Comparison of ENCODE assay signal across 14 cellular contexts in the genomic region with DNA sequence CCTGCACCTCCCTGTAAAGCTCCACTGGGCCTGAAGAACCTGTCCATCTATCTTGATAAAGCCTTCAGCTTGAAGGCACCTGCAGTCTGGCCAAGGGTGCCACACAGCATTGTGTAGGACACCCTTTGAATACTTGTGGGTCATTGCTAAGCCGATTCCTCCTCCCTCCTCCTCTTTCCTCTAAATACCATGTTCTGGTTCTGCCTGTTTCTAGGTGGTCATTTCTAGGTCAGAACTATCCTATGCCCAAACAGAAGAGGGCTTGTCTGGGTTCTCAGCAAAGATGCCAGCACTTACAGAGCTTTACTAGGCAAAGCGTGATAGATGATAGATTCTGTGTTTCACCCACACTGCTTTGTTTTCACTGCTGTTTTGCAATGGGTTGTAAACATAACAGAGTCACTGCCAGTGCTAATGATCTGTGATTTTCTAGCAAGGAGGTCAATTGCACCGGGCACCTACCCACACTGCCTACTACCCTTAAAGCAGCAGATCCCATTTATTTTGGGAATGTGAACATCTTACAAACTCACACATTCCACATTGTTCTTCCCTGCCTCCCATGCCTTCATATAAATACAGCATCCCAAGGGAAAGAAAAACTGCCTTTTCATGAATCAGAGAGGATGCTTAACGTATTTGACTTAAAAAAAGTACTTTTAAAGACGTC.
DNase-seq lines count a peak whose midpoint lies in the region; ATAC-seq, FAIRE-seq and TF ChIP-seq lines count a peak whose summit lies in the region.
"Had no signal": no experiment of that assay in that cellular context is flagged by ENCODE, and none has a peak within 500 bp of the region (broad histone marks: within the 10 kb centered on the region; RNA-seq: fewer than 3 reads in every experiment).

No MANE protein-coding gene starts in this region.

- no peak for TF ChIP-seq RAD21 in H1 (IDR thresholded peaks at IDR 0.05 in 1 of 2, conservative IDR thresholded peaks at IDR 0.05 in 1 of 2; ENCODE audit: low read depth in 2 of 2, low read length in 2 of 2)

- H3K9ac ChIP-seq in H1 (replicated peaks in 1 of 4; ENCODE audit: extremely low read depth in 1 of 4, low read depth in 3 of 4, low read length in 3 of 4): peak overlapping the region in 1 of 4 experiments; percentile 15; a peak in 1 of 7 replicates

- H3K9me3 ChIP-seq in H1 (ENCODE audit: insufficient read depth in 2 of 2, low read depth in 1 of 2, low read length in 1 of 2) (no peaks in the 10 kb centered on the region), mesodermal cell (ENCODE audit: control insufficient read depth, low read length) (no peaks in the 10 kb centered on the region), tibial artery (no peaks in the 10 kb centered on the region)

- WGBS in H1 (ENCODE audit: extremely low coverage in 1 of 2, insufficient coverage in 1 of 2, insufficient read length in 1 of 2, insufficient replicate concordance in 2 of 2, low coverage in 1 of 2, low lambda C conversion rate in 2 of 2, missing lambda C conversion rate in 1 of 2), 2 experiments: 72% methylated on average over 5 of the region's 5 CpGs; no CpG with 5 or more reads in 1 of the 2 experiments
- WGBS in mesodermal cell (ENCODE audit: insufficient coverage in 2 of 2), 2 experiments: 60% methylated on average over 3 of the region's 5 CpGs; no CpG with 5 or more reads in 1 of the 2 experiments

- no peak overlapping the region for H3K14ac ChIP-seq in H1 (ENCODE audit: insufficient read length)

- H2BK20ac ChIP-seq in H1 (ENCODE audit: low read length): peak overlapping the region; percentile 10; the same call in 1 of the 2 replicates

- peak overlapping the region; percentile 51 for H2BK120ac ChIP-seq in H1 (replicated peaks; ENCODE audit: low read depth, low read length)

- peaks cover 0 to 15% (median 9%) of the 10 kb centered on the region in 4 experiments; a peak in 5 of 7 replicates for H3K4me1 ChIP-seq in H1 (replicated peaks in 1 of 4; ENCODE audit: control insufficient read depth in 3 of 4, insufficient read depth in 4 of 4, low read length in 3 of 4)
- peaks cover 46% of the 10 kb centered on the region for H3K4me1 ChIP-seq in mesodermal cell (ENCODE audit: control insufficient read depth, insufficient read depth, low read length, poor library complexity, severe bottlenecking)
- H3K4me1 ChIP-seq in tibial artery: peaks cover 0 to 26% (median 17%) of the 10 kb centered on the region in 4 donors

- ATAC-seq in GM19328 (IDR thresholded peaks at IDR 0.05; ENCODE audit: unreplicated experiment): no peak
- ATAC-seq: left colon had no signal

- H3K4me3 ChIP-seq in H1 (ENCODE audit: extremely low read depth in 1 of 4, insufficient read depth in 2 of 4, low read depth in 3 of 4, low read length in 4 of 4) (no peak overlapping the region), mesodermal cell (ENCODE audit: extremely low read depth, insufficient read depth, low read length, poor library complexity, severe bottlenecking) (no peak overlapping the region), tibial artery (peak overlapping the region in 1 of 2 donors; percentile 22)

- H3K79me1 ChIP-seq in H1 (ENCODE audit: low read depth, low read length): no peaks in the 10 kb centered on the region

- CTCF ChIA-PET in H1 (lab: Charles Lee; ENCODE audit: partially characterized antibody): interaction anchor here (0.6 to 1.6 kb wide), 2 partner anchors 10 to 44 kb away, joined by 4 to 9 read pairs; no protein-coding TSS in a partner anchor

- H2AK5ac ChIP-seq in H1 (ENCODE audit: low read depth, low read length): peak overlapping the region; percentile 12; the same call in 1 of the 2 replicates

- H4K5ac ChIP-seq in H1 (ENCODE audit: insufficient read length, low read depth, low read length): no peak overlapping the region

- DNase-seq in SIG-M5 treated with dmso at 0.1 percent for 504 hours (lab: John Stamatoyannopoulos, UW; ENCODE audit: unreplicated experiment) (peak; percentile 7), SIG-M5 (lab: John Stamatoyannopoulos, UW) (no peak), H1 (ENCODE audit: low read depth in 1 of 2, low spot score in 2 of 2) (no peak), tibial artery (no peak), EL (no peak)
- DNase-seq in central memory CD4-positive, alpha-beta T cell: no peak
- DNase-seq: activated CD4-positive, alpha-beta memory T cell treated with anti-CD3 and anti-CD28 coated beads, Interleukin-2, amount 10 ng/mL, durations not matched to agents 7 days and 5 days; activated naive CD8-positive, alpha-beta T cell treated with anti-CD3 and anti-CD28 coated beads, Interleukin-2, amount 10 ng/mL, durations not matched to agents 7 days and 5 days; left colon; NCI-H510A treated with DMSO at 0.1 percent for 48 hours had no signal

- H2BK15ac ChIP-seq in H1 (ENCODE audit: low read length): peak overlapping the region; percentile 25; the same call in 1 of the 2 replicates

- H2AFZ ChIP-seq in H1 (ENCODE audit: low read length): no peak overlapping the region; the same call in 1 of the 2 replicates

- H3K23me2 ChIP-seq in H1 (ENCODE audit: low read depth, low read length): no peaks in the 10 kb centered on the region

- H3K56ac ChIP-seq in H1 (replicated peaks; ENCODE audit: insufficient read length, low read depth, low read length): no peak overlapping the region

- peak overlapping the region; percentile 25 for H4K91ac ChIP-seq in H1 (replicated peaks; ENCODE audit: insufficient read length, low read length)

- H3K27me3 ChIP-seq in H1 (replicated peaks in 1 of 4; ENCODE audit: control insufficient read depth in 3 of 4, extremely low read depth in 1 of 4, insufficient read depth in 3 of 4, low read length in 3 of 4) (peaks cover 0 to 3% (median 0%) of the 10 kb centered on the region in 4 experiments; a peak in 1 of 7 replicates), tibial artery (no peaks in the 10 kb centered on the region)

- TF ChIP-seq POLR2A in H1 (IDR thresholded peaks at IDR 0.05; ENCODE audit: control extremely low read depth in 1 of 2, low read depth in 2 of 2, low read length in 2 of 2): no peak

- no peaks in the 10 kb centered on the region for H3K36me3 ChIP-seq in H1 (ENCODE audit: control insufficient read depth in 2 of 4, insufficient read depth in 4 of 4, low read length in 3 of 4)
- no peaks in the 10 kb centered on the region for H3K36me3 ChIP-seq in mesodermal cell (ENCODE audit: control insufficient read depth, insufficient read depth, low read length)
- H3K36me3 ChIP-seq in tibial artery: no peaks in the 10 kb centered on the region

- H3K27ac ChIP-seq in H1 (ENCODE audit: low read depth, low read length) (no peak overlapping the region), mesodermal cell (ENCODE audit: low read depth, low read length, severe bottlenecking) (peak overlapping the region; percentile 97), tibial artery (peak overlapping the region; percentile 64 to 68)
- H3K27ac ChIP-seq: 22Rv1 had no signal

- no peak overlapping the region for H3K23ac ChIP-seq in H1 (ENCODE audit: insufficient read length)

- peak overlapping the region; percentile 73 for H3K18ac ChIP-seq in H1 (ENCODE audit: extremely low read depth, low read length)

- H4K20me1 ChIP-seq in H1 (replicated peaks in 1 of 2; ENCODE audit: control insufficient read depth in 1 of 2, insufficient read depth in 2 of 2, low read length in 2 of 2): no peaks in the 10 kb centered on the region

- peak overlapping the region; percentile 62 for H2BK12ac ChIP-seq in H1 (ENCODE audit: low read depth, low read length)

- FAIRE-seq in H1 (lab: Jason Lieb, UNC): no peak
- FAIRE-seq: endometrium had no signal

- no peak overlapping the region for H4K8ac ChIP-seq in H1 (ENCODE audit: extremely low read depth, insufficient read depth, low read length)

- H3K4ac ChIP-seq in H1 (replicated peaks; ENCODE audit: insufficient read length, low read depth, low read length): no peak overlapping the region

- TF ChIP-seq EP300 in H1 (IDR thresholded peaks at IDR 0.05; ENCODE audit: borderline replicate concordance in 1 of 2, low read depth in 2 of 2, low read length in 2 of 2): no peak

- peak overlapping the region in 1 of 2 experiments; percentile 21; a peak in 1 of 4 replicates for H3K4me2 ChIP-seq in H1 (ENCODE audit: insufficient read depth in 1 of 2, low read depth in 2 of 2, low read length in 2 of 2)

- peak overlapping the region; percentile 62; the same call in 1 of the 2 replicates for H2BK5ac ChIP-seq in H1 (ENCODE audit: low read depth, low read length)

- no peaks in the 10 kb centered on the region for H3K79me2 ChIP-seq in H1 (ENCODE audit: control insufficient read depth in 1 of 2, insufficient read depth in 2 of 2, low read length in 2 of 2)

- intact Hi-C loops in tibial artery (cut with DNase I; ENCODE audit: low total_unique reads): loop anchor here (2.0 kb wide), 1 partner anchor 73 kb away; no protein-coding TSS in a partner anchor

- POLR2A ChIA-PET in H1 (lab: Charles Lee; ENCODE audit: partially characterized antibody): no interaction called here

- TF ChIP-seq CTCF in H1 (IDR thresholded peaks at IDR 0.05; ENCODE audit: control extremely low read depth in 1 of 3, insufficient read depth in 1 of 3, low read depth in 1 of 3, low read length in 3 of 3) (no peak), tibial artery (IDR thresholded peaks at IDR 0.05) (no peak)

TF ChIP-seq in H1, 55 proteins besides CTCF, POLR2A, EP300 and RAD21 (continues in another document):
- TF ChIP-seq SP2 (IDR thresholded peaks at IDR 0.05; ENCODE audit: low read length) (no peak), CBX5 (IDR thresholded peaks at IDR 0.05; ENCODE audit: low read depth, low read length) (no peak), SIRT6 (IDR thresholded peaks at IDR 0.05; ENCODE audit: low read length) (no peak), EGR1 (IDR thresholded peaks at IDR 0.05; ENCODE audit: borderline replicate concordance, low read depth, low read length) (no peak), HDAC2 (IDR thresholded peaks at IDR 0.05; ENCODE audit: borderline replicate concordance in 1 of 2, low read depth in 2 of 2, low read length in 2 of 2) (no peak), TBP (IDR thresholded peaks at IDR 0.05; ENCODE audit: low read depth, low read length) (no peak), RBBP5 (IDR thresholded peaks at IDR 0.05; ENCODE audit: borderline replicate concordance, low read depth, low read length) (no peak), BCL11A (IDR thresholded peaks at IDR 0.05; ENCODE audit: low read depth in 2 of 2, low read length in 2 of 2) (no peak), SRF (IDR thresholded peaks at IDR 0.05; ENCODE audit: low read depth, low read length) (no peak), CBX8 (IDR thresholded peaks at IDR 0.05; ENCODE audit: borderline replicate concordance, low read depth, low read length) (no peak), RFX5 (IDR thresholded peaks at IDR 0.05; ENCODE audit: borderline replicate concordance, low read depth, low read length) (no peak)
- TF ChIP-seq, protein P1, sequence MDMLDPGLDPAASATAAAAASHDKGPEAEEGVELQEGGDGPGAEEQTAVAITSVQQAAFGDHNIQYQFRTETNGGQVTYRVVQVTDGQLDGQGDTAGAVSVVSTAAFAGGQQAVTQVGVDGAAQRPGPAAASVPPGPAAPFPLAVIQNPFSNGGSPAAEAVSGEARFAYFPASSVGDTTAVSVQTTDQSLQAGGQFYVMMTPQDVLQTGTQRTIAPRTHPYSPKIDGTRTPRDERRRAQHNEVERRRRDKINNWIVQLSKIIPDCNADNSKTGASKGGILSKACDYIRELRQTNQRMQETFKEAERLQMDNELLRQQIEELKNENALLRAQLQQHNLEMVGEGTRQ (IDR thresholded peaks at IDR 0.05; ENCODE audit: low read length): no peak
